32 cellular contexts compared by ENCODE assay signal in genomic region chr16:17024514-17024913, GRCh38.
"Had no signal": no experiment of that assay in that cellular context is flagged by ENCODE, and none has a peak within 500 bp of the region (broad histone marks: within the 10 kb centered on the region; RNA-seq: fewer than 3 reads in every experiment).

No MANE protein-coding gene starts in this region.

- H3K27ac ChIP-seq: brain microvascular endothelial cell, coronary artery, dorsolateral prefrontal cortex, WERI-Rb-1 had no signal

- DNase-seq: activated B cell treated with CpG ODN at 0.5 μM for 24 hours; activated CD4-positive, alpha-beta memory T cell treated with anti-CD3 and anti-CD28 coated beads, Interleukin-2, amount 10 ng/mL, durations not matched to agents 7 days and 5 days; activated CD4-positive, alpha-beta T cell treated with anti-CD3 and anti-CD28 coated beads for 48 hours; activated CD4-positive, alpha-beta T cell treated with anti-CD3 and anti-CD28 coated beads, Interleukin-2, amount 50 U/mL, for 4 hours; activated CD8-positive, alpha-beta memory T cell treated with anti-CD3 and anti-CD28 coated beads, Interleukin-2, amount 10 ng/mL, durations not matched to agents 7 days and 5 days; activated CD8-positive, alpha-beta memory T cell treated with anti-CD3 and anti-CD28 coated beads, Interleukin-2, amount 50 U/mL, for 48 hours; activated gamma-delta T cell treated with Interleukin-2 at 50 U/mL for 16 hours; activated naive CD4-positive, alpha-beta T cell treated with anti-CD3 and anti-CD28 coated beads, Interleukin-2, amount 50 U/mL, for 16 hours; activated naive CD4-positive, alpha-beta T cell treated with Interleukin-2 at 50 U/mL for 16 hours; activated T-cell treated with anti-CD3 and anti-CD28 coated beads for 4 hours; activated T-cell treated with anti-CD3 and anti-CD28 coated beads, Interleukin-2, amount 50 U/mL, for 24 hours; activated T-cell treated with anti-CD3 and anti-CD28 coated beads, Interleukin-2, amount 50 U/mL, for 72 hours; amniotic stem cell; anterior cingulate cortex; brain microvascular endothelial cell; dorsolateral prefrontal cortex; effector memory CD4-positive, alpha-beta T cell; endodermal cell; foreskin fibroblast; head of caudate nucleus; SW 1271; T-cell; T1000; WERI-Rb-1 had no signal

- H3K27me3 ChIP-seq: brain microvascular endothelial cell had no signal

- H3K4me1 Mint-ChIP-seq: endodermal cell had no signal

- H3K27me3 Mint-ChIP-seq: activated B cell treated with CpG ODN at 0.5 μM for 24 hours; activated CD4-positive, alpha-beta memory T cell treated with anti-CD3 and anti-CD28 coated beads, Interleukin-2, amount 10 ng/mL, durations not matched to agents 7 days and 5 days; activated CD8-positive, alpha-beta memory T cell treated with anti-CD3 and anti-CD28 coated beads, Interleukin-2, amount 10 ng/mL, durations not matched to agents 7 days and 5 days; activated naive CD8-positive, alpha-beta T cell; activated T-cell treated with anti-CD3 and anti-CD28 coated beads, Interleukin-2, amount 50 U/mL, for 24 hours; central memory CD8-positive, alpha-beta T cell; T-cell had no signal

- H3K9me3 Mint-ChIP-seq: activated B cell treated with CpG ODN at 0.5 μM for 24 hours; central memory CD8-positive, alpha-beta T cell; dendritic cell treated with granulocyte-macrophage colony-stimulating factor and Interleukin-4, amounts not matched to agents 40 ng/mL and 50 ng/mL, for 4 days had no signal

- ATAC-seq: activated CD4-positive, CD25-positive, alpha-beta regulatory T cell treated with anti-CD3 and anti-CD28 coated beads, Interleukin-2, amount 50 U/mL, for 24 hours; activated CD8-positive, alpha-beta memory T cell treated with anti-CD3 and anti-CD28 coated beads, Interleukin-2, amount 10 ng/mL, durations not matched to agents 7 days and 5 days; activated T-cell treated with anti-CD3 and anti-CD28 coated beads, Interleukin-2, amount 50 U/mL, for 72 hours; esophagus mucosa; T-cell had no signal

- H3K27ac Mint-ChIP-seq: activated B cell treated with CpG ODN at 0.5 μM for 24 hours; activated CD4-positive, alpha-beta memory T cell treated with anti-CD3 and anti-CD28 coated beads, Interleukin-2, amount 10 ng/mL, durations not matched to agents 7 days and 5 days; activated CD8-positive, alpha-beta memory T cell treated with anti-CD3 and anti-CD28 coated beads, Interleukin-2, amount 10 ng/mL, durations not matched to agents 7 days and 5 days; activated T-cell treated with anti-CD3 and anti-CD28 coated beads, Interleukin-2, amount 50 U/mL, for 24 hours; activated T-cell treated with anti-CD3 and anti-CD28 coated beads, Interleukin-2, amount 50 U/mL, for 72 hours; dendritic cell treated with granulocyte-macrophage colony-stimulating factor and Interleukin-4, amounts not matched to agents 40 ng/mL and 50 ng/mL, for 4 days; endodermal cell; T-helper 1 cell treated with Interleukin-12 subunit alpha and Interleukin-12 subunit beta and Interleukin-4 antibody, amounts not matched to agents 30 μg/mL and 1 μg/mL, for 36 hours; T-helper 2 cell treated with Interferon-gamma antibody and Interleukin-4, amounts not matched to agents 5 μg/mL and 100 μg/mL, for 36 hours had no signal

- H3K4me3 Mint-ChIP-seq: activated B cell treated with CpG ODN at 0.5 μM for 24 hours; activated CD4-positive, alpha-beta memory T cell treated with anti-CD3 and anti-CD28 coated beads, Interleukin-2, amount 10 ng/mL, durations not matched to agents 7 days and 5 days; activated CD8-positive, alpha-beta memory T cell treated with anti-CD3 and anti-CD28 coated beads, Interleukin-2, amount 10 ng/mL, durations not matched to agents 7 days and 5 days; activated naive CD8-positive, alpha-beta T cell; activated T-cell treated with anti-CD3 and anti-CD28 coated beads, Interleukin-2, amount 50 U/mL, for 24 hours; activated T-cell treated with anti-CD3 and anti-CD28 coated beads, Interleukin-2, amount 50 U/mL, for 72 hours; central memory CD8-positive, alpha-beta T cell; dendritic cell treated with granulocyte-macrophage colony-stimulating factor and Interleukin-4, amounts not matched to agents 40 ng/mL and 50 ng/mL, for 4 days; endodermal cell; T-cell; T-helper 1 cell treated with Interleukin-12 subunit alpha and Interleukin-12 subunit beta and Interleukin-4 antibody, amounts not matched to agents 30 μg/mL and 1 μg/mL, for 36 hours; T-helper 2 cell treated with Interferon-gamma antibody and Interleukin-4, amounts not matched to agents 5 μg/mL and 100 μg/mL, for 36 hours had no signal
